ENCODE assay signal across 13 cellular contexts in the genomic region with DNA sequence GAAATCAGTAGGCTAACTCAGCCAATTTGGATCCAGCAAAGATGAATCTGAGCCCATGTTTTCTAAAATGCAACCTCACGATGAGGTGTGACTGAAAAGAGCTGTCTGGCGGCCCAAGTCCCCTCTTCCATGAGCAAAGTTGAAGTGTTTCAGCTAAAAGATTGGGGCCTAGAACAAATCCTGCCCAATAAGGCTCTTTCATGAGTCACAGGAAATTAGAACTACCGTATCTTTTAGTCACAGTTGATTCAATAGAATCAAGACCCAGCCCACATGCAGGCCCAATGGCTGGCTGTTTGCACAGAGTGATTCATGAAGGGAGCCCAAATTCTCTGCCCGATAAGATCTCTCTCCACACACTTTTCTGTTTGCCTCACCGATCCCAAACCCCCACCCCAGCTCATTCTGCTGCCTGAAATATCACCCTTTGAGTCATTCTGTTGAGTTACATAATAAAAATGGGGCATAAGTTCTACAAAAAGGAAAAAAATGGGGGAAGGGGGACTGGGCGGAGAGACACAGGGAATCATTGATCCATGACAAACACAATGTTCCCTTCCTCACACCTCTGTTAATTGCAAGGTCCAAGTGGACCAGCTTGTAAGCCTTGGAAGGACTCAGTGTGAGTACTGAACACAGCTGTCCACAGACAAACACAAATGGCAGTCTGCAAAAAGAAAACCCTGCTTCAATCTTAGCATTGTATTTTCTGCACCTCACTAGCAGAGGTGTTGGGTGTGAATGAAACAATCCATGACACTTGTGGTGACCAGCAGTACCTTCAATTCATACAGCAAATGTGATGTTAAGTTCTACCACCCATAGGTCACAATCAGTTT. TPM values are rescaled to one million over a fixed set of nuclear protein-coding genes. Genes with fewer than 3 reads are reported as not detected.
DNase-seq lines count a peak whose midpoint lies in the region; ATAC-seq and TF ChIP-seq lines count a peak whose summit lies in the region.
"Had no signal": no experiment of that assay in that cellular context is flagged by ENCODE, and none has a peak within 500 bp of the region (broad histone marks: within the 10 kb centered on the region; RNA-seq: fewer than 3 reads in every experiment).

No MANE protein-coding gene starts in this region.

- no peak overlapping the region for H4K91ac ChIP-seq in trophoblast cell (ENCODE audit: low read depth, low read length)

- H3K4me1 ChIP-seq in SJSA1 (replicated peaks): peaks cover 65% of the 10 kb centered on the region
- peaks cover 0 to 2% of the 10 kb centered on the region in 2 experiments for H3K4me1 ChIP-seq in trophoblast cell (ENCODE audit: control insufficient read depth in 1 of 2, insufficient read depth in 2 of 2, low read length in 2 of 2)
- H3K4me1 ChIP-seq: ascending aorta had no signal

- H3K9ac ChIP-seq in trophoblast cell (ENCODE audit: low read length): no peak overlapping the region
- H3K9ac ChIP-seq: BLaER1 had no signal

- H4K8ac ChIP-seq in trophoblast cell (ENCODE audit: low read depth, low read length): no peak overlapping the region

- peak; percentile 21 for DNase-seq in stimulated activated CD4-positive, alpha-beta T cell treated with anti-CD3 and anti-CD28 coated beads, Interleukin-15, amount 100 ng/mL, for 24 hours
- DNase-seq in stimulated activated CD4-positive, alpha-beta T cell treated with anti-CD3 and anti-CD28 coated beads, Interleukin-2, amount 100 ng/mL, for 48 hours: no peak
- DNase-seq in SJSA1 (ENCODE audit: low read depth in 1 of 2, low spot score in 2 of 2) (peak; percentile 92 to 96), fibroblast of villous mesenchyme (ENCODE audit: low read depth) (peak; percentile 40), GM19238 (ENCODE audit: insufficient read length, low spot score) (no peak), trophoblast cell (no peak)
- DNase-seq in stimulated activated naive B cell treated with anti-CD40 and anti-IgM and Interleukin-4, amounts not matched to agents 10 μg/mL and 1 μg/mL and 100 μg/mL, for 72 hours: no peak

- WGBS in trophoblast cell (ENCODE audit: extremely low coverage, insufficient coverage, insufficient read length): no CpG with 5 or more reads among the region's 6 CpGs

- no peak overlapping the region for H2BK5ac ChIP-seq in trophoblast cell (ENCODE audit: low read depth, low read length, poor library complexity)

- no peak overlapping the region for H3K18ac ChIP-seq in trophoblast cell (ENCODE audit: low read length)

- H3K4me3 ChIP-seq in SJSA1 (no peak overlapping the region), fibroblast of villous mesenchyme (ENCODE audit: low read depth, low read length) (no peak overlapping the region), trophoblast cell (ENCODE audit: low read depth, low read length) (no peak overlapping the region)
- H3K4me3 ChIP-seq: ascending aorta, BLaER1, GM12878, vagina had no signal

- peaks cover 15% of the 10 kb centered on the region in 2 donors for H3K9me3 Mint-ChIP-seq in stimulated activated naive B cell treated with anti-CD40 and anti-IgM and Interleukin-4, amounts not matched to agents 10 μg/mL and 1 μg/mL and 100 μg/mL, for 72 hours

- no peaks in the 10 kb centered on the region for H3K36me3 Mint-ChIP-seq in stimulated activated naive B cell treated with anti-CD40 and anti-IgM and Interleukin-4, amounts not matched to agents 10 μg/mL and 1 μg/mL and 100 μg/mL, for 72 hours
- H3K36me3 Mint-ChIP-seq: natural killer cell treated with Interleukin-12 subunit alpha and Interleukin-12 subunit beta and Interleukin-15 and Interleukin-18, amount 100 ng/mL, for 72 hours had no signal

- no peaks in the 10 kb centered on the region for H3K9me3 ChIP-seq in SJSA1 (replicated peaks)
- no peaks in the 10 kb centered on the region for H3K9me3 ChIP-seq in trophoblast cell (ENCODE audit: insufficient read depth, low read depth, low read length)
- H3K9me3 ChIP-seq: ascending aorta, vagina had no signal

- H2AK5ac ChIP-seq in trophoblast cell (ENCODE audit: low read length): no peak overlapping the region

- H3K27ac ChIP-seq in SJSA1: peak overlapping the region; percentile 85
- no peak overlapping the region for H3K27ac ChIP-seq in trophoblast cell (ENCODE audit: low read depth, low read length)
- H3K27ac ChIP-seq: ascending aorta, BLaER1, vagina had no signal

- no peak overlapping the region for H4K12ac ChIP-seq in trophoblast cell (ENCODE audit: low read depth, low read length)

- no peak overlapping the region for H3K23ac ChIP-seq in trophoblast cell (ENCODE audit: low read length)

- H3K27me3 ChIP-seq in SJSA1 (replicated peaks) (no peaks in the 10 kb centered on the region), trophoblast cell (ENCODE audit: insufficient read depth, low read length) (no peaks in the 10 kb centered on the region)
- H3K27me3 ChIP-seq: vagina had no signal

- H2BK12ac ChIP-seq in trophoblast cell (ENCODE audit: low read length): no peak overlapping the region

- no peak overlapping the region for H2AFZ ChIP-seq in trophoblast cell (ENCODE audit: insufficient read depth, low read length, poor library complexity)

- peaks cover 68 to 83% of the 10 kb centered on the region in 2 donors for H3K27me3 Mint-ChIP-seq in stimulated activated naive B cell treated with anti-CD40 and anti-IgM and Interleukin-4, amounts not matched to agents 10 μg/mL and 1 μg/mL and 100 μg/mL, for 72 hours

- H2BK120ac ChIP-seq in trophoblast cell (ENCODE audit: insufficient read depth, low read length, poor library complexity): no peak overlapping the region

- peaks cover 0 to 7% of the 10 kb centered on the region in 2 donors for H3K4me1 Mint-ChIP-seq in stimulated activated naive B cell treated with anti-CD40 and anti-IgM and Interleukin-4, amounts not matched to agents 10 μg/mL and 1 μg/mL and 100 μg/mL, for 72 hours

- H3K4ac ChIP-seq in trophoblast cell (ENCODE audit: low read depth, low read length): no peak overlapping the region

- H3K4me2 ChIP-seq in trophoblast cell (ENCODE audit: low read length): no peak overlapping the region

- no peak overlapping the region for H3K14ac ChIP-seq in trophoblast cell (ENCODE audit: low read length)

- no peak overlapping the region for H3K4me3 Mint-ChIP-seq in stimulated activated naive B cell treated with anti-CD40 and anti-IgM and Interleukin-4, amounts not matched to agents 10 μg/mL and 1 μg/mL and 100 μg/mL, for 72 hours
- H3K4me3 Mint-ChIP-seq: natural killer cell treated with Interleukin-12 subunit alpha and Interleukin-12 subunit beta and Interleukin-15 and Interleukin-18, amount 100 ng/mL, for 72 hours had no signal

- H3K79me1 ChIP-seq in trophoblast cell (ENCODE audit: low read length): no peaks in the 10 kb centered on the region

- H3K27ac Mint-ChIP-seq in stimulated activated naive B cell treated with anti-CD40 and anti-IgM and Interleukin-4, amounts not matched to agents 10 μg/mL and 1 μg/mL and 100 μg/mL, for 72 hours: no peak overlapping the region
- H3K27ac Mint-ChIP-seq: natural killer cell treated with Interleukin-12 subunit alpha and Interleukin-12 subunit beta and Interleukin-15 and Interleukin-18, amount 100 ng/mL, for 72 hours had no signal

- H3K79me2 ChIP-seq in trophoblast cell (ENCODE audit: control insufficient read depth, insufficient read depth, low read length, poor library complexity): no peaks in the 10 kb centered on the region

- no peak for ATAC-seq in HG03521 (IDR thresholded peaks at IDR 0.05; ENCODE audit: unreplicated experiment)
- ATAC-seq in stimulated activated naive B cell treated with anti-CD40 and anti-IgM and Interleukin-4, amounts not matched to agents 10 μg/mL and 1 μg/mL and 100 μg/mL, for 72 hours (replicated peaks): no peak
- ATAC-seq: GM12878; natural killer cell treated with Interleukin-12 subunit alpha and Interleukin-12 subunit beta and Interleukin-15 and Interleukin-18, amount 100 ng/mL, for 72 hours had no signal

- no peak for TF ChIP-seq CTCF in fibroblast of villous mesenchyme (IDR thresholded peaks at IDR 0.05; ENCODE audit: insufficient read depth, low read depth, low read length)

- H3K36me3 ChIP-seq in SJSA1 (peaks cover 6% of the 10 kb centered on the region), trophoblast cell (ENCODE audit: control insufficient read depth in 1 of 2, insufficient read depth in 2 of 2, low read length in 2 of 2) (no peaks in the 10 kb centered on the region)
- H3K36me3 ChIP-seq: ascending aorta, BLaER1, vagina had no signal

RNA-seq across cellular contexts. Expression of a gene that starts 13.8 kb away (rescaled TPM):
- 0.66 and 2.0 TPM in 2 replicates for total RNA-seq in SJSA1 (2014; rRNA removed; shearing (Covaris generic))
- total RNA-seq in fibroblast of villous mesenchyme: 0.43 and 0.97 TPM in 2 replicates
- not detected in 2 replicates for polyA plus RNA-seq in trophoblast cell (2013)
- total RNA-seq: natural killer cell treated with Interleukin-12 subunit alpha and Interleukin-12 subunit beta and Interleukin-15 and Interleukin-18, amount 100 ng/mL, for 72 hours had no signal
- polyA plus RNA-seq: GM12878 had no signal

Comparison
In these comparisons a context has a peak if more than half of its experiments do, and no peak if none do; other contexts are left out.
1. DNase-seq: peak in stimulated activated CD4-positive, alpha-beta T cell treated with anti-CD3 and anti-CD28 coated beads, Interleukin-15, amount 100 ng/mL, for 24 hours (single experiment), SJSA1 (2 of 2) and fibroblast of villous mesenchyme (single experiment); none in stimulated activated CD4-positive, alpha-beta T cell treated with anti-CD3 and anti-CD28 coated beads, Interleukin-2, amount 100 ng/mL, for 48 hours (0 of 2), GM19238 (single experiment), stimulated activated naive B cell treated with anti-CD40 and anti-IgM and Interleukin-4, amounts not matched to agents 10 μg/mL and 1 μg/mL and 100 μg/mL, for 72 hours (single experiment) and trophoblast cell (0 of 2).